In genomic region chr16:86921289-86921688, GRCh38 we compare ENCODE assay signal across 30 cellular contexts.
"Had no signal": no experiment of that assay in that cellular context is flagged by ENCODE, and none has a peak within 500 bp of the region (broad histone marks: within the 10 kb centered on the region; RNA-seq: fewer than 3 reads in every experiment).

No MANE protein-coding gene starts in this region.

- H3K4me1 Mint-ChIP-seq: activated CD4-positive, alpha-beta T cell treated with anti-CD3 and anti-CD28 coated beads for 36 hours; activated CD4-positive, alpha-beta T cell treated with anti-CD3 and anti-CD28 coated beads, Interleukin-2, amount 10 ng/mL, durations not matched to agents 24 days and 14 days; activated CD8-positive, alpha-beta memory T cell treated with anti-CD3 and anti-CD28 coated beads, Interleukin-2, amount 10 ng/mL, durations not matched to agents 7 days and 5 days had no signal

- DNase-seq: activated CD4-positive, alpha-beta memory T cell treated with anti-CD3 and anti-CD28 coated beads for 36 hours; activated CD4-positive, alpha-beta T cell treated with anti-CD3 and anti-CD28 coated beads for 36 hours; activated CD4-positive, alpha-beta T cell treated with anti-CD3 and anti-CD28 coated beads, Interleukin-2, amount 10 ng/mL, durations not matched to agents 24 days and 14 days; activated CD4-positive, CD25-positive, alpha-beta regulatory T cell; activated CD4-positive, CD25-positive, alpha-beta regulatory T cell treated with anti-CD3 and anti-CD28 coated beads, Interleukin-2, amount 50 U/mL, for 72 hours; activated CD8-positive, alpha-beta memory T cell treated with anti-CD3 and anti-CD28 coated beads, Interleukin-2, amount 10 ng/mL, durations not matched to agents 7 days and 5 days; activated CD8-positive, alpha-beta memory T cell treated with anti-CD3 and anti-CD28 coated beads, Interleukin-2, amount 50 U/mL, for 4 hours; activated CD8-positive, alpha-beta T cell treated with anti-CD3 and anti-CD28 coated beads, Interleukin-2, amount 10 ng/mL, durations not matched to agents 7 days and 5 days; activated gamma-delta T cell treated with Interleukin-2 at 50 U/mL for 16 hours; activated naive CD4-positive, alpha-beta T cell treated with anti-CD3 and anti-CD28 coated beads, Interleukin-2, amount 50 U/mL, for 16 hours; activated naive CD4-positive, alpha-beta T cell treated with Interleukin-2 at 50 U/mL for 16 hours; activated T-cell treated with anti-CD3 and anti-CD28 coated beads, Interleukin-2, amount 50 U/mL, for 1 hour; activated T-cell treated with anti-CD3 and anti-CD28 coated beads, Interleukin-2, amount 50 U/mL, for 48 hours; amniotic stem cell; aorta; body of pancreas; central memory CD4-positive, alpha-beta T cell; cerebellar nuclear complex; colonic mucosa; effector CD8-positive, alpha-beta T cell; esophagus squamous epithelium; foreskin melanocyte; T-helper 2 cell had no signal

- H3K4me3 Mint-ChIP-seq: activated CD4-positive, alpha-beta memory T cell treated with anti-CD3 and anti-CD28 coated beads for 36 hours; activated CD4-positive, alpha-beta T cell treated with anti-CD3 and anti-CD28 coated beads for 36 hours; activated CD4-positive, alpha-beta T cell treated with anti-CD3 and anti-CD28 coated beads, Interleukin-2, amount 10 ng/mL, durations not matched to agents 24 days and 14 days; activated CD8-positive, alpha-beta memory T cell treated with anti-CD3 and anti-CD28 coated beads, Interleukin-2, amount 10 ng/mL, durations not matched to agents 7 days and 5 days; activated CD8-positive, alpha-beta T cell treated with anti-CD3 and anti-CD28 coated beads, Interleukin-2, amount 10 ng/mL, durations not matched to agents 7 days and 5 days; activated naive CD8-positive, alpha-beta T cell; activated T-helper 1 cell treated with anti-CD3 and anti-CD28 coated beads, Interleukin-12 subunit alpha, Interleukin-12 subunit beta, Interleukin-2, Interleukin-4 antibody, amounts not matched to agents 30 ng/mL and 10 ng/mL and 1 ng/mL, durations not matched to agents 14 hours and 24 hours and 36 hours had no signal

- H3K4me3 ChIP-seq: body of pancreas, breast epithelium, cardiac muscle cell, colonic mucosa, esophagus squamous epithelium, gastroesophageal sphincter had no signal

- H3K36me3 Mint-ChIP-seq: activated CD4-positive, alpha-beta memory T cell treated with anti-CD3 and anti-CD28 coated beads for 36 hours; activated naive CD8-positive, alpha-beta T cell had no signal

- H3K9me3 Mint-ChIP-seq: activated T-helper 1 cell treated with anti-CD3 and anti-CD28 coated beads, Interleukin-12 subunit alpha, Interleukin-12 subunit beta, Interleukin-2, Interleukin-4 antibody, amounts not matched to agents 30 ng/mL and 10 ng/mL and 1 ng/mL, durations not matched to agents 14 hours and 24 hours and 36 hours had no signal

- H3K36me3 ChIP-seq: breast epithelium, cardiac muscle cell, colonic mucosa, esophagus squamous epithelium, gastroesophageal sphincter had no signal

- H3K9me3 ChIP-seq: colonic mucosa had no signal

- H3K27ac ChIP-seq: body of pancreas, breast epithelium, cardiac muscle cell, colonic mucosa, epithelial cell of prostate, esophagus squamous epithelium, gastroesophageal sphincter had no signal

- H3K27ac Mint-ChIP-seq: activated CD4-positive, alpha-beta memory T cell treated with anti-CD3 and anti-CD28 coated beads for 36 hours; activated CD4-positive, alpha-beta T cell treated with anti-CD3 and anti-CD28 coated beads for 36 hours; activated CD4-positive, alpha-beta T cell treated with anti-CD3 and anti-CD28 coated beads, Interleukin-2, amount 10 ng/mL, durations not matched to agents 24 days and 14 days; activated CD8-positive, alpha-beta memory T cell treated with anti-CD3 and anti-CD28 coated beads, Interleukin-2, amount 10 ng/mL, durations not matched to agents 7 days and 5 days; activated CD8-positive, alpha-beta T cell treated with anti-CD3 and anti-CD28 coated beads, Interleukin-2, amount 10 ng/mL, durations not matched to agents 7 days and 5 days; activated naive CD8-positive, alpha-beta T cell; activated T-helper 1 cell treated with anti-CD3 and anti-CD28 coated beads, Interleukin-12 subunit alpha, Interleukin-12 subunit beta, Interleukin-2, Interleukin-4 antibody, amounts not matched to agents 30 ng/mL and 10 ng/mL and 1 ng/mL, durations not matched to agents 14 hours and 24 hours and 36 hours; activated T-helper 2 cell treated with anti-CD3 and anti-CD28 coated beads, Interferon-gamma antibody, Interleukin-2, Interleukin-4, amounts not matched to agents 10 μg/mL and 5 μg/mL and 100 μg/mL, durations not matched to agents 14 hours and 24 hours and 36 hours had no signal

- ATAC-seq: activated CD4-positive, alpha-beta T cell treated with anti-CD3 and anti-CD28 coated beads for 36 hours; activated CD8-positive, alpha-beta memory T cell treated with anti-CD3 and anti-CD28 coated beads, Interleukin-2, amount 10 ng/mL, durations not matched to agents 7 days and 5 days; activated CD8-positive, alpha-beta T cell treated with anti-CD3 and anti-CD28 coated beads, Interleukin-2, amount 10 ng/mL, durations not matched to agents 7 days and 5 days; body of pancreas; gastroesophageal sphincter had no signal

- H3K4me1 ChIP-seq: body of pancreas, breast epithelium, colonic mucosa, esophagus squamous epithelium had no signal

- H3K27me3 ChIP-seq: body of pancreas, breast epithelium, cardiac muscle cell, colonic mucosa had no signal
